8 cellular contexts compared by ENCODE assay signal in genomic region chr2:233974530-233975071, GRCh38. TPM values are rescaled to one million over a fixed set of nuclear protein-coding genes. Genes with fewer than 3 reads are reported as not detected.
DNase-seq lines count a peak whose midpoint lies in the region; ATAC-seq and TF ChIP-seq lines count a peak whose summit lies in the region.

No MANE protein-coding gene starts in this region.

- DNase-seq in activated T-cell treated with anti-CD3 and anti-CD28 coated beads for 48 hours (ENCODE audit: low read depth) (peak; percentile 14), activated T-cell treated with anti-CD3 and anti-CD28 coated beads for 4 hours (no peak), RWPE2 (ENCODE audit: low spot score) (peak; percentile 90), fibroblast of the aortic adventitia (ENCODE audit: low read depth) (peak; percentile 91), NCI-H1417 treated with DMSO at 0.1 percent for 48 hours (lab: John Stamatoyannopoulos, UW) (no peak), NCI-H774 (lab: John Stamatoyannopoulos, UW) (no peak)
- peak; percentile 33 for DNase-seq in stimulated activated CD8-positive, alpha-beta memory T cell treated with anti-CD3 and anti-CD28 coated beads, Interleukin-4, amount 100 ng/mL, for 48 hours

- H3K4me3 ChIP-seq in RWPE2 (ENCODE audit: severe bottlenecking) (no peak overlapping the region), fibroblast of the aortic adventitia (ENCODE audit: low read depth, low read length) (no peak overlapping the region)

- H3K4me1 ChIP-seq in RWPE2 (ENCODE audit: insufficient read depth, poor library complexity, severe bottlenecking), result peaks cover 25% of the 10 kb centered on the region

- H3K9me3 ChIP-seq in RWPE2 (ENCODE audit: severe bottlenecking), result no peaks in the 10 kb centered on the region

- H3K27me3 ChIP-seq in RWPE2 (ENCODE audit: insufficient read depth, poor library complexity, severe bottlenecking), result no peaks in the 10 kb centered on the region

- H3K27ac ChIP-seq in RWPE2 (ENCODE audit: poor library complexity, severe bottlenecking), result peak overlapping the region; percentile 51

- ATAC-seq in RWPE2 (ENCODE audit: low read depth) (peak; percentile 91), HG03135 (IDR thresholded peaks at IDR 0.05; ENCODE audit: unreplicated experiment) (no peak)

- no peaks in the 10 kb centered on the region for H3K36me3 ChIP-seq in RWPE2 (ENCODE audit: low read depth)

- TF ChIP-seq CTCF in RWPE2 (IDR thresholded peaks at IDR 0.05; ENCODE audit: poor library complexity, severe bottlenecking), result no peak
- no peak for TF ChIP-seq CTCF in fibroblast of the aortic adventitia (IDR thresholded peaks at IDR 0.05; ENCODE audit: insufficient read depth, low read length)

RNA-seq across cellular contexts. Expression of gene TRPM8, which starts 57.4 kb away (rescaled TPM):
- total RNA-seq in fibroblast of the aortic adventitia (ENCODE audit: low replicate concordance), result 0.63 TPM in 1 of 2 replicates, not detected in the other

Comparison
In these comparisons a context has a peak if more than half of its experiments do, and no peak if none do; other contexts are left out.
1. DNase-seq: peak in activated T-cell treated with anti-CD3 and anti-CD28 coated beads for 48 hours (single experiment), RWPE2 (single experiment), fibroblast of the aortic adventitia (single experiment) and stimulated activated CD8-positive, alpha-beta memory T cell treated with anti-CD3 and anti-CD28 coated beads, Interleukin-4, amount 100 ng/mL, for 48 hours (single experiment); none in activated T-cell treated with anti-CD3 and anti-CD28 coated beads for 4 hours (single experiment), NCI-H1417 treated with DMSO at 0.1 percent for 48 hours (single experiment) and NCI-H774 (single experiment).